1 cellular context compared by ENCODE assay signal in the genomic region with DNA sequence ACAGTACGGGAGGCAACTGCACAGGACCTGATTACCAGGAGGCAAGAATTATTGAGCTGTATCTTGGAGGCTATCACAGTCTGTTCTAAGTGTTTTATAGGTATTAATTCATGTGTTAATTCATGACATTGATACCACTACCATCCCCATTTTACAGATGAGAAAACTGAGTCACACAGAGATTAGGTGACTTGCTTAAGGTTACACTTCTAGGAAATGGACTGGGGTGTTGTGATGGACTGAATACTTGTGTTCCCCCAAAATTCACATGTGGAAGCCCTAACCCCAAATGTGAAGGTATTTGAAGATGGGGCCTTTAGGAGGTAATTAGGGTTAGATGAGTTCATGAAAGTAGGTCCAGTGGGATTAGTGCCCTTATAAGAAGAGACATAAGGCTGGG.
A peak's percentile ranks its signal among the peaks of the same experiment; 100 is the strongest.
TF ChIP-seq lines count a peak whose summit lies in the region.

No MANE protein-coding gene starts in this region.

TF ChIP-seq in HepG2, 621 proteins besides CTCF, POLR2A, EP300 and RAD21:
- TF ChIP-seq MAFF (IDR thresholded peaks at IDR 0.05; ENCODE audit: low read depth, low read length): no peak
- 0 out of 2 replicates have a peak, but pooled peaks have one; percentile 45 for TF ChIP-seq ZNF629 (CRISPR knock-in tag; conservative IDR thresholded peaks at IDR 0.05)
